19 cellular contexts compared by ENCODE assay signal in the genomic region with DNA sequence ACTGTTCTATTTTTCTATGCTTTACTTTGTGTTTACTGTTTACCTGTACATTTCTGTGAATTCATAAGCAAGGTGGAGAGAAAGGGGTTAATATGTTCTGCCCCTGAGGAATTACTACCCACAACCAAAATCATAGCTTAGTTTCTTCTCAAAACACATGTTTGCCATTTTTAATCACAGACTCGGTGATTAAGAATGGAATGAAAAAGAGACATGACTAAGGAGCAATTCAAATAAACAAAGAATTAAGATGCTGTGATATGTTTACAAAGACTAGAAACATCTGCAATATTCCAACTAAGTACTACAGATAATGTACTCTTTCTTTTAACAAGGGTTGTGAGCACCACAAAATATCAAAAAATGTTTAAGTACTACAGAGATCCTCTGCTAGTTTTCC. TPM values are rescaled to one million over a fixed set of nuclear protein-coding genes. Genes with fewer than 3 reads are reported as not detected.
"Had no signal": no experiment of that assay in that cellular context is flagged by ENCODE, and none has a peak within 500 bp of the region (broad histone marks: within the 10 kb centered on the region; RNA-seq: fewer than 3 reads in every experiment).

No MANE protein-coding gene starts in this region.

- H3K4me1 ChIP-seq: gastroesophageal sphincter, heart right ventricle, stomach had no signal

- DNase-seq: activated CD4-positive, alpha-beta T cell treated with anti-CD3 and anti-CD28 coated beads, Interleukin-2, amount 50 U/mL, for 48 hours; activated gamma-delta T cell treated with Interleukin-2 at 50 U/mL for 16 hours; amygdala; caudate nucleus; dorsolateral prefrontal cortex; heart right ventricle; immature natural killer cell; left ventricle myocardium superior; stimulated activated CD4-positive, alpha-beta T cell treated with anti-CD3 and anti-CD28 coated beads, Interleukin-15, amount 100 ng/mL, for 24 hours; stimulated activated CD4-positive, alpha-beta T cell treated with anti-CD3 and anti-CD28 coated beads, Interleukin-4, amount 100 ng/mL, for 1 hour; stomach; T-helper 17 cell; trophoblast cell had no signal

- H3K36me3 ChIP-seq: gastroesophageal sphincter, heart right ventricle, stomach had no signal

- H3K9me3 Mint-ChIP-seq: activated naive CD4-positive, alpha-beta T cell treated with anti-CD3 and anti-CD28 coated beads, Interleukin-2, amount 50 U/mL, for 72 hours; brain; immature natural killer cell; neural crest cell had no signal

- ATAC-seq: activated naive CD4-positive, alpha-beta T cell treated with anti-CD3 and anti-CD28 coated beads, Interleukin-2, amount 50 U/mL, for 72 hours; gastroesophageal sphincter; heart right ventricle; left ventricle myocardium superior; T-helper 17 cell had no signal

- H3K27ac ChIP-seq: dorsolateral prefrontal cortex, gastroesophageal sphincter, heart right ventricle, stomach, VCaP had no signal

- H3K27ac Mint-ChIP-seq: activated naive CD4-positive, alpha-beta T cell treated with anti-CD3 and anti-CD28 coated beads, Interleukin-2, amount 50 U/mL, for 72 hours; brain; immature natural killer cell; progenitor cell of endocrine pancreas; T-helper 17 cell had no signal

- H3K4me1 Mint-ChIP-seq: brain, immature natural killer cell, neural crest cell, T-helper 17 cell had no signal

- H3K9me3 ChIP-seq: gastroesophageal sphincter, heart right ventricle, stomach had no signal

- H3K27me3 ChIP-seq: gastroesophageal sphincter, heart right ventricle, stomach had no signal

- H3K4me3 ChIP-seq: dorsolateral prefrontal cortex, gastroesophageal sphincter, heart right ventricle, stomach had no signal

- H3K27me3 Mint-ChIP-seq: brain, progenitor cell of endocrine pancreas, T-helper 17 cell had no signal

- H3K4me3 Mint-ChIP-seq: brain, immature natural killer cell, neural crest cell, T-helper 17 cell had no signal

- H3K36me3 Mint-ChIP-seq: activated naive CD4-positive, alpha-beta T cell treated with anti-CD3 and anti-CD28 coated beads, Interleukin-2, amount 50 U/mL, for 72 hours; brain; immature natural killer cell had no signal

RNA-seq across cellular contexts. Expression of a gene that starts 11.7 kb away (rescaled TPM):
- total RNA-seq: activated naive CD4-positive, alpha-beta T cell treated with anti-CD3 and anti-CD28 coated beads, Interleukin-2, amount 50 U/mL, for 72 hours had no signal
